ENCODE assay signal across 10 cellular contexts in genomic region chr20:47125553-47126373, GRCh38.
DNase-seq lines count a peak whose midpoint lies in the region; ATAC-seq, FAIRE-seq and TF ChIP-seq lines count a peak whose summit lies in the region.
"Had no signal": no experiment of that assay in that cellular context is flagged by ENCODE, and none has a peak within 500 bp of the region (broad histone marks: within the 10 kb centered on the region; RNA-seq: fewer than 3 reads in every experiment).

No MANE protein-coding gene starts in this region.

- FAIRE-seq in D721Med (lab: Jason Lieb, UNC): peak; percentile 32

- DNase-seq in D721Med (ENCODE audit: insufficient read length, low spot score) (peak; percentile 65), NCI-H82 treated with DMSO at 0.1 percent for 48 hours (lab: John Stamatoyannopoulos, UW; ENCODE audit: unreplicated experiment) (peak; percentile 86), fibroblast of mammary gland (ENCODE audit: low read depth) (peak; percentile 39), osteocyte (ENCODE audit: extremely low spot score, unreplicated experiment) (no peak), T-helper 2 cell (no peak), AML-193 (lab: John Stamatoyannopoulos, UW) (no peak), NCI-H1436 (lab: John Stamatoyannopoulos, UW) (no peak)
- no peak for DNase-seq in stimulated activated naive CD8-positive, alpha-beta T cell treated with anti-CD3 and anti-CD28 coated beads, Interleukin-15, Interleukin-2, amounts not matched to agents 100 U/mL and 50 U/mL, for 24 hours
- DNase-seq: CD4-positive, CD25-positive, alpha-beta regulatory T cell had no signal

- H3K27ac Mint-ChIP-seq in osteocyte (ENCODE audit: unreplicated experiment): peak overlapping the region; percentile 81
- H3K27ac Mint-ChIP-seq: CD4-positive, CD25-positive, alpha-beta regulatory T cell had no signal

- no peak for TF ChIP-seq CTCF in D721Med (IDR thresholded peaks at IDR 0.05; ENCODE audit: insufficient read depth, missing control alignments)
- no peak for TF ChIP-seq CTCF in fibroblast of mammary gland (conservative IDR thresholded peaks at IDR 0.05; ENCODE audit: control insufficient read depth, insufficient read depth, low read depth, low read length)
- TF ChIP-seq CTCF in osteocyte (IDR thresholded peaks at IDR 0.05): no peak

- no peak overlapping the region for H3K4me3 Mint-ChIP-seq in osteocyte (ENCODE audit: unreplicated experiment)
- H3K4me3 Mint-ChIP-seq: CD4-positive, CD25-positive, alpha-beta regulatory T cell had no signal

- H3K9me3 Mint-ChIP-seq in osteocyte (ENCODE audit: unreplicated experiment): no peaks in the 10 kb centered on the region

- no peaks in the 10 kb centered on the region for H3K36me3 Mint-ChIP-seq in osteocyte (ENCODE audit: unreplicated experiment)
- H3K36me3 Mint-ChIP-seq: CD4-positive, CD25-positive, alpha-beta regulatory T cell had no signal

- no peak for ATAC-seq in stimulated activated naive CD8-positive, alpha-beta T cell treated with anti-CD3 and anti-CD28 coated beads, Interleukin-15, Interleukin-2, amounts not matched to agents 100 U/mL and 50 U/mL, for 24 hours

- H3K4me3 ChIP-seq in fibroblast of mammary gland (ENCODE audit: control insufficient read depth, low read depth, low read length): no peak overlapping the region
- H3K4me3 ChIP-seq: thoracic aorta had no signal

- H3K27me3 Mint-ChIP-seq in osteocyte (ENCODE audit: unreplicated experiment): no peaks in the 10 kb centered on the region

- H3K4me1 Mint-ChIP-seq in osteocyte (ENCODE audit: unreplicated experiment): peaks cover 34% of the 10 kb centered on the region
- H3K4me1 Mint-ChIP-seq: CD4-positive, CD25-positive, alpha-beta regulatory T cell had no signal

Comparison
In these comparisons a context has a peak if more than half of its experiments do, and no peak if none do; other contexts are left out.
1. DNase-seq: peak in D721Med (single experiment), NCI-H82 treated with DMSO at 0.1 percent for 48 hours (single experiment) and fibroblast of mammary gland (single experiment); none in osteocyte (single experiment), T-helper 2 cell (0 of 5), stimulated activated naive CD8-positive, alpha-beta T cell treated with anti-CD3 and anti-CD28 coated beads, Interleukin-15, Interleukin-2, amounts not matched to agents 100 U/mL and 50 U/mL, for 24 hours (single experiment), AML-193 (0 of 2) and NCI-H1436 (single experiment).